In genomic region chr17:51456942-51457341, GRCh38 we compare ENCODE assay signal across 12 cellular contexts.
"Had no signal": no experiment of that assay in that cellular context is flagged by ENCODE, and none has a peak within 500 bp of the region (broad histone marks: within the 10 kb centered on the region; RNA-seq: fewer than 3 reads in every experiment).

No MANE protein-coding gene starts in this region.

- H3K36me3 ChIP-seq: ascending aorta, lower lobe of right lung, sigmoid colon, thoracic aorta had no signal

- ATAC-seq: activated naive CD8-positive, alpha-beta T cell treated with anti-CD3 and anti-CD28 coated beads, Interleukin-2, amount 50 U/mL, for 24 hours; activated T-cell treated with anti-CD3 and anti-CD28 coated beads, Interleukin-2, amount 50 U/mL, for 4 hours; lower lobe of right lung had no signal

- H3K4me3 ChIP-seq: ascending aorta, dorsolateral prefrontal cortex, lower lobe of right lung, sigmoid colon, thoracic aorta had no signal

- DNase-seq: activated B cell treated with CpG ODN at 0.5 μM for 24 hours; activated CD4-positive, alpha-beta T cell treated with anti-CD3 and anti-CD28 coated beads, Interleukin-2, amount 50 U/mL, for 4 hours; activated naive CD8-positive, alpha-beta T cell treated with anti-CD3 and anti-CD28 coated beads, Interleukin-2, amount 50 U/mL, for 24 hours; activated T-cell treated with anti-CD3 and anti-CD28 coated beads, Interleukin-2, amount 50 U/mL, for 4 hours; dorsolateral prefrontal cortex; left cardiac atrium; lower lobe of right lung; sigmoid colon; stimulated activated CD4-positive, alpha-beta T cell treated with anti-CD3 and anti-CD28 coated beads, Interleukin-12 subunit alpha, Interleukin-12 subunit beta, amount 100 ng/mL, for 4 hours had no signal

- FAIRE-seq: TTC549 had no signal

- H3K27me3 ChIP-seq: ascending aorta, dorsolateral prefrontal cortex, sigmoid colon had no signal
